Comparison of ENCODE assay signal across 7 cellular contexts in the genomic region with DNA sequence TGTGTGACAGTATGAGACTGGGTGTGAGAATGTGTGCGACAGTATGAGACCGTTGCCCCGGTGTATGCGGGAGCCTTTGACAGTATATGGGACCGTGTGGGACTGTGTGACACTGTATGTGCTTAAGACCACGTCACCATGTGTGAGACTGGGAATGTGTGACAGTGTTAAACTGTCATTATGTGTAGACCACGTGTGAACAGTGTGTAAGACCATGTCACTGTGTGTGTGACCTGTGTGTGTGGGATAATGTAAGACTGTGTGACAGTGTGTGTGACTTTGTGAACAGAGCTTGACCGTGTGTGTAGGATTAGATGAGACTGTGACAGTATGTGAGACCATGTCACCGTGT. TPM values are rescaled to one million over a fixed set of nuclear protein-coding genes. Genes with fewer than 3 reads are reported as not detected.
DNase-seq lines count a peak whose midpoint lies in the region; ATAC-seq lines count a peak whose summit lies in the region.

No MANE protein-coding gene starts in this region.

- H3K27me3 Mint-ChIP-seq in T-cell: no peaks in the 10 kb centered on the region
- H3K27me3 Mint-ChIP-seq in stimulated activated memory B cell treated with anti-CD40 and anti-IgM and Interleukin-4, amounts not matched to agents 10 μg/mL and 1 μg/mL and 100 μg/mL, for 72 hours: no peaks in the 10 kb centered on the region

- intact Hi-C loops in left ventricle myocardium superior (cut with micrococcal nuclease): no loop called here

- ATAC-seq in HG02588 (IDR thresholded peaks at IDR 0.05; ENCODE audit: unreplicated experiment): peak; percentile 6
- no peak for ATAC-seq in T-cell (replicated peaks in 1 of 4)
- peak; percentile 0 for ATAC-seq in left ventricle myocardium superior
- ATAC-seq in stimulated activated memory B cell treated with anti-CD40 and anti-IgM and Interleukin-4, amounts not matched to agents 10 μg/mL and 1 μg/mL and 100 μg/mL, for 72 hours: no peak

- peaks cover 31 to 53% (median 50%) of the 10 kb centered on the region in 3 donors for H3K9me3 Mint-ChIP-seq in T-cell
- peaks cover 35% of the 10 kb centered on the region for H3K9me3 Mint-ChIP-seq in stimulated activated memory B cell treated with anti-CD40 and anti-IgM and Interleukin-4, amounts not matched to agents 10 μg/mL and 1 μg/mL and 100 μg/mL, for 72 hours

- H3K27ac Mint-ChIP-seq in T-cell: peak overlapping the region; percentile 97
- H3K27ac Mint-ChIP-seq in stimulated activated memory B cell treated with anti-CD40 and anti-IgM and Interleukin-4, amounts not matched to agents 10 μg/mL and 1 μg/mL and 100 μg/mL, for 72 hours: peak overlapping the region; percentile 99

- peak overlapping the region; percentile 79 to 96 (median 88) for H3K4me3 Mint-ChIP-seq in T-cell
- H3K4me3 Mint-ChIP-seq in stimulated activated memory B cell treated with anti-CD40 and anti-IgM and Interleukin-4, amounts not matched to agents 10 μg/mL and 1 μg/mL and 100 μg/mL, for 72 hours: peak overlapping the region; percentile 79

- peaks cover 70% of the 10 kb centered on the region for H3K36me3 Mint-ChIP-seq in T-cell
- peaks cover 70% of the 10 kb centered on the region for H3K36me3 Mint-ChIP-seq in stimulated activated memory B cell treated with anti-CD40 and anti-IgM and Interleukin-4, amounts not matched to agents 10 μg/mL and 1 μg/mL and 100 μg/mL, for 72 hours

- peak in 4 of 34 experiments; percentile 2 to 8 (median 5) for DNase-seq in T-cell
- no peak for DNase-seq in left ventricle myocardium superior
- DNase-seq in A172 (ENCODE audit: low spot score): no peak
- no peak for DNase-seq in LoVo (ENCODE audit: low spot score)
- DNase-seq in activated CD4-positive, alpha-beta T cell treated with anti-CD3 and anti-CD28 coated beads, Interleukin-2, amount 50 U/mL, for 48 hours: no peak

- H3K4me1 Mint-ChIP-seq in T-cell: peaks cover 28 to 35% (median 33%) of the 10 kb centered on the region in 3 donors
- peaks cover 30% of the 10 kb centered on the region for H3K4me1 Mint-ChIP-seq in stimulated activated memory B cell treated with anti-CD40 and anti-IgM and Interleukin-4, amounts not matched to agents 10 μg/mL and 1 μg/mL and 100 μg/mL, for 72 hours

- CTCF ChIA-PET in T-cell (lab: Charles Lee): interaction anchor here in 1 of 2 donors (0.6 kb wide), 1 partner anchor 11 kb away, joined by 3 read pairs; no protein-coding TSS in a partner anchor

- POLR2A ChIA-PET in T-cell (lab: Charles Lee): no interaction called here

RNA-seq across cellular contexts. Expression of a gene that starts 0.5 kb away (rescaled TPM):
- total RNA-seq in T-cell (10 to 100 TPM in 1 of 5 donors, 1 to 10 TPM in 4; 3.3 to 10.7 (median 7.8) TPM), left ventricle myocardium superior (5.3 TPM)
- 11.5 and 14.0 TPM in 2 replicates for total RNA-seq in A172 (2014; rRNA removed; shearing (Covaris generic))

RNA-seq across cellular contexts. Expression of a gene that starts 11.3 kb away (rescaled TPM):
- total RNA-seq in T-cell: 1 to 10 TPM; 1.6 to 7.9 (median 6.0) TPM
- 5.5 TPM for total RNA-seq in left ventricle myocardium superior
- total RNA-seq in A172 (2014; rRNA removed; shearing (Covaris generic)): 0.31 and 1.5 TPM in 2 replicates

Comparison
In these comparisons a context has a peak if more than half of its experiments do, and no peak if none do; other contexts are left out.
1. ATAC-seq: peak in HG02588 (single experiment) and left ventricle myocardium superior (single experiment); none in T-cell (0 of 4) and stimulated activated memory B cell treated with anti-CD40 and anti-IgM and Interleukin-4, amounts not matched to agents 10 μg/mL and 1 μg/mL and 100 μg/mL, for 72 hours (single experiment).